Comparison of ENCODE assay signal across 16 cellular contexts in genomic region chr9:518540-518939, GRCh38. TPM values are rescaled to one million over a fixed set of nuclear protein-coding genes. Genes with fewer than 3 reads are reported as not detected.
A peak's percentile ranks its signal among the peaks of the same experiment; 100 is the strongest.
DNase-seq lines count a peak whose midpoint lies in the region; ATAC-seq and TF ChIP-seq lines count a peak whose summit lies in the region.
"Had no signal": no experiment of that assay in that cellular context is flagged by ENCODE, and none has a peak within 500 bp of the region (broad histone marks: within the 10 kb centered on the region; RNA-seq: fewer than 3 reads in every experiment).

No MANE protein-coding gene starts in this region.

- H3K9me3 ChIP-seq in CD4-positive, CD25-positive, alpha-beta regulatory T cell (ENCODE audit: control insufficient read depth in 2 of 2, low read length in 2 of 2), result no peaks in the 10 kb centered on the region
- no peaks in the 10 kb centered on the region for H3K9me3 ChIP-seq in mucosa of stomach (ENCODE audit: control insufficient read depth, low read length)

- peaks cover 0 to 4% (median 0%) of the 10 kb centered on the region in 7 donors for H3K9me3 Mint-ChIP-seq in CD4-positive, CD25-positive, alpha-beta regulatory T cell
- H3K9me3 Mint-ChIP-seq in activated naive CD8-positive, alpha-beta T cell treated with anti-CD3 and anti-CD28 coated beads, Interleukin-2, amount 50 U/mL, for 24 hours, result peaks cover 4% of the 10 kb centered on the region
- peaks cover 8% of the 10 kb centered on the region for H3K9me3 Mint-ChIP-seq in WTC11
- H3K9me3 Mint-ChIP-seq: HFFc6 had no signal

- H3K4me1 Mint-ChIP-seq in CD4-positive, CD25-positive, alpha-beta regulatory T cell, result peaks cover 16 to 61% (median 32%) of the 10 kb centered on the region in 4 donors
- peaks cover 49% of the 10 kb centered on the region for H3K4me1 Mint-ChIP-seq in activated naive CD8-positive, alpha-beta T cell treated with anti-CD3 and anti-CD28 coated beads, Interleukin-2, amount 50 U/mL, for 24 hours
- peaks cover 14% of the 10 kb centered on the region for H3K4me1 Mint-ChIP-seq in WTC11

- no peak overlapping the region for H3K4me3 ChIP-seq in CD4-positive, CD25-positive, alpha-beta regulatory T cell (ENCODE audit: low read depth, low read length)
- H3K4me3 ChIP-seq in mucosa of stomach (ENCODE audit: low read length), result peak overlapping the region; percentile 3
- H3K4me3 ChIP-seq: GM12878 had no signal

- H3K36me3 Mint-ChIP-seq in CD4-positive, CD25-positive, alpha-beta regulatory T cell, result peaks cover 4% of the 10 kb centered on the region
- H3K36me3 Mint-ChIP-seq in activated naive CD8-positive, alpha-beta T cell treated with anti-CD3 and anti-CD28 coated beads, Interleukin-2, amount 50 U/mL, for 24 hours (ENCODE audit: low read depth), result no peaks in the 10 kb centered on the region
- peaks cover 10% of the 10 kb centered on the region; the same call in 1 of the 2 replicates for H3K36me3 Mint-ChIP-seq in WTC11

- ATAC-seq in CD4-positive, CD25-positive, alpha-beta regulatory T cell (ENCODE audit: low read depth in 2 of 2), result peak in 1 of 2 donors; percentile 60
- ATAC-seq in activated naive CD8-positive, alpha-beta T cell treated with anti-CD3 and anti-CD28 coated beads, Interleukin-2, amount 50 U/mL, for 24 hours, result no peak
- ATAC-seq in HG03175 (IDR thresholded peaks at IDR 0.05; ENCODE audit: unreplicated experiment) (no peak), WTC11 (no peak), GM21619 (IDR thresholded peaks at IDR 0.05; ENCODE audit: unreplicated experiment) (no peak)
- ATAC-seq: GM12878 had no signal

- CTCF ChIA-PET in WTC11 (lab: Charles Lee), result no interaction called here

- H3K27me3 ChIP-seq in CD4-positive, CD25-positive, alpha-beta regulatory T cell (ENCODE audit: control insufficient read depth, insufficient read depth, low read length), result no peaks in the 10 kb centered on the region
- no peaks in the 10 kb centered on the region for H3K27me3 ChIP-seq in mucosa of stomach (ENCODE audit: control insufficient read depth, insufficient read depth, low read length)

- peak overlapping the region in 2 of 3 donors; percentile 7 to 92 for H3K27ac Mint-ChIP-seq in CD4-positive, CD25-positive, alpha-beta regulatory T cell
- H3K27ac Mint-ChIP-seq in activated naive CD8-positive, alpha-beta T cell treated with anti-CD3 and anti-CD28 coated beads, Interleukin-2, amount 50 U/mL, for 24 hours, result peak overlapping the region; percentile 55
- H3K27ac Mint-ChIP-seq in WTC11, result no peak overlapping the region
- H3K27ac Mint-ChIP-seq: HFFc6 had no signal

- H3K4me3 Mint-ChIP-seq in CD4-positive, CD25-positive, alpha-beta regulatory T cell, result peak overlapping the region in 2 of 4 donors; percentile 43 to 84
- peak overlapping the region; percentile 46 for H3K4me3 Mint-ChIP-seq in activated naive CD8-positive, alpha-beta T cell treated with anti-CD3 and anti-CD28 coated beads, Interleukin-2, amount 50 U/mL, for 24 hours
- no peak overlapping the region for H3K4me3 Mint-ChIP-seq in WTC11
- H3K4me3 Mint-ChIP-seq: HFFc6 had no signal

- H3K27me3 Mint-ChIP-seq in CD4-positive, CD25-positive, alpha-beta regulatory T cell, result no peaks in the 10 kb centered on the region
- H3K27me3 Mint-ChIP-seq in activated naive CD8-positive, alpha-beta T cell treated with anti-CD3 and anti-CD28 coated beads, Interleukin-2, amount 50 U/mL, for 24 hours, result no peaks in the 10 kb centered on the region
- no peaks in the 10 kb centered on the region for H3K27me3 Mint-ChIP-seq in WTC11 (ENCODE audit: low read depth)

- no peaks in the 10 kb centered on the region for H3K36me3 ChIP-seq in CD4-positive, CD25-positive, alpha-beta regulatory T cell (ENCODE audit: control insufficient read depth, insufficient read depth, low read length)
- H3K36me3 ChIP-seq in mucosa of stomach (ENCODE audit: control insufficient read depth, insufficient read depth, low read length), result no peaks in the 10 kb centered on the region

- peak in 1 of 3 donors; percentile 44 for DNase-seq in CD4-positive, CD25-positive, alpha-beta regulatory T cell
- DNase-seq in HT-29 (ENCODE audit: low spot score), result peak; percentile 73
- no peak for DNase-seq in activated naive CD8-positive, alpha-beta T cell treated with anti-CD3 and anti-CD28 coated beads, Interleukin-2, amount 50 U/mL, for 24 hours
- DNase-seq in WTC11 (ENCODE audit: low spot score), result no peak
- DNase-seq: activated gamma-delta T cell treated with Interleukin-2 at 50 U/mL for 16 hours; GDM1; HFFc6; hippocampal formation; RPMI8226; stimulated activated CD4-positive, alpha-beta T cell treated with anti-CD3 and anti-CD28 coated beads, Interleukin-4, amount 100 ng/mL, for 1 hour; substantia nigra; WERI-Rb-1 had no signal

- POLR2A ChIA-PET in WTC11 (lab: Charles Lee), result no interaction called here

- H3K4me1 ChIP-seq in CD4-positive, CD25-positive, alpha-beta regulatory T cell (ENCODE audit: control insufficient read depth, insufficient read depth, low read length, poor library complexity, severe bottlenecking), result peaks cover 20% of the 10 kb centered on the region
- H3K4me1 ChIP-seq in mucosa of stomach (ENCODE audit: control insufficient read depth, insufficient read depth, low read length), result peaks cover 11% of the 10 kb centered on the region

- H3K9ac ChIP-seq in mucosa of stomach (ENCODE audit: low read length), result no peak overlapping the region

- no peak for TF ChIP-seq CTCF in WTC11 (IDR thresholded peaks at IDR 0.05)

- peak overlapping the region; percentile 34 for H3K27ac ChIP-seq in CD4-positive, CD25-positive, alpha-beta regulatory T cell (ENCODE audit: insufficient read depth, low read length, poor library complexity, severe bottlenecking)
- H3K27ac ChIP-seq: WERI-Rb-1 had no signal

TF ChIP-seq in WTC11, 78 proteins besides CTCF, POLR2A, EP300 and RAD21:
- TF ChIP-seq SMAD4 (CRISPR knock-in tag; IDR thresholded peaks at IDR 0.05), result no peak
- no peak for TF ChIP-seq SP1 (CRISPR knock-in tag; conservative IDR thresholded peaks at IDR 0.05)
- TF ChIP-seq FOXP4 (CRISPR knock-in tag; IDR thresholded peaks at IDR 0.05), result no peak
- TF ChIP-seq GABPB1 (CRISPR knock-in tag; IDR thresholded peaks at IDR 0.05), result no peak
- TF ChIP-seq NFE2L1 (CRISPR knock-in tag; IDR thresholded peaks at IDR 0.05), result no peak
- TF ChIP-seq, protein P1, sequence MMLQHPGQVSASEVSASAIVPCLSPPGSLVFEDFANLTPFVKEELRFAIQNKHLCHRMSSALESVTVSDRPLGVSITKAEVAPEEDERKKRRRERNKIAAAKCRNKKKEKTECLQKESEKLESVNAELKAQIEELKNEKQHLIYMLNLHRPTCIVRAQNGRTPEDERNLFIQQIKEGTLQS (CRISPR knock-in tag; conservative IDR thresholded peaks at IDR 0.05), result no peak
- TF ChIP-seq, protein P2, sequence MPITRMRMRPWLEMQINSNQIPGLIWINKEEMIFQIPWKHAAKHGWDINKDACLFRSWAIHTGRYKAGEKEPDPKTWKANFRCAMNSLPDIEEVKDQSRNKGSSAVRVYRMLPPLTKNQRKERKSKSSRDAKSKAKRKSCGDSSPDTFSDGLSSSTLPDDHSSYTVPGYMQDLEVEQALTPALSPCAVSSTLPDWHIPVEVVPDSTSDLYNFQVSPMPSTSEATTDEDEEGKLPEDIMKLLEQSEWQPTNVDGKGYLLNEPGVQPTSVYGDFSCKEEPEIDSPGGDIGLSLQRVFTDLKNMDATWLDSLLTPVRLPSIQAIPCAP (CRISPR knock-in tag; IDR thresholded peaks at IDR 0.05), result no peak
- no peak for TF ChIP-seq STAT6 (CRISPR knock-in tag; conservative IDR thresholded peaks at IDR 0.05; ENCODE audit: low read depth)

RNA-seq across cellular contexts. Expression of gene KANK1, which starts 14.0 kb away (rescaled TPM):
- 14.8 TPM for total RNA-seq in CD4-positive, CD25-positive, alpha-beta regulatory T cell
- polyA plus RNA-seq in CD4-positive, CD25-positive, alpha-beta regulatory T cell, result 1 to 10 TPM; 3.2 to 7.8 (median 4.7) TPM
- 19.3 and 22.0 TPM in 2 replicates for total RNA-seq in HT-29 (2014; rRNA removed; shearing (Covaris generic))
- 24.8 to 26.1 TPM (median 25.1 TPM) in 3 replicates for total RNA-seq in WTC11 (2021)
